28 cellular contexts compared by ENCODE assay signal in genomic region chr15:70437089-70437488, GRCh38.
A peak's percentile ranks its signal among the peaks of the same experiment; 100 is the strongest.
DNase-seq lines count a peak whose midpoint lies in the region; ATAC-seq, FAIRE-seq and TF ChIP-seq lines count a peak whose summit lies in the region.
"Had no signal": no experiment of that assay in that cellular context is flagged by ENCODE, and none has a peak within 500 bp of the region (broad histone marks: within the 10 kb centered on the region; RNA-seq: fewer than 3 reads in every experiment).

No MANE protein-coding gene starts in this region.

- peak; percentile 88 for ATAC-seq in HepG2
- ATAC-seq in GM19455 (IDR thresholded peaks at IDR 0.05; ENCODE audit: unreplicated experiment): no peak
- no peak for ATAC-seq in natural killer cell
- ATAC-seq: HCT116, PC-3, T-cell had no signal

- H3K79me2 ChIP-seq in HepG2 (ENCODE audit: insufficient read depth, low read length): no peaks in the 10 kb centered on the region

- H3K27me3 Mint-ChIP-seq in activated T-cell treated with anti-CD3 and anti-CD28 coated beads, Interleukin-2, amount 50 U/mL, for 24 hours: peaks cover 9% of the 10 kb centered on the region
- peaks cover 24 to 52% of the 10 kb centered on the region in 2 donors for H3K27me3 Mint-ChIP-seq in natural killer cell (ENCODE audit: low read depth in 2 of 2)

- H3K9me3 Mint-ChIP-seq in activated T-cell treated with anti-CD3 and anti-CD28 coated beads, Interleukin-2, amount 50 U/mL, for 24 hours: no peaks in the 10 kb centered on the region
- H3K9me3 Mint-ChIP-seq in natural killer cell: no peaks in the 10 kb centered on the region
- H3K9me3 Mint-ChIP-seq: CD4-positive, alpha-beta T cell; IgD-negative memory B cell; T-cell had no signal

- TF ChIP-seq CTCF in HepG2 (CRISPR knock-in tag; IDR thresholded peaks at IDR 0.05) (no peak), natural killer cell (IDR thresholded peaks at IDR 0.05) (no peak)

- H2AFZ ChIP-seq in HepG2 (ENCODE audit: low read length): no peak overlapping the region

- H3K27me3 ChIP-seq in HepG2 (ENCODE audit: control insufficient read depth in 1 of 2, insufficient read depth in 2 of 2, low read length in 2 of 2): peaks cover 0 to 6% of the 10 kb centered on the region in 2 experiments; a peak in 2 of 5 replicates
- H3K27me3 ChIP-seq: BLaER1 had no signal

- TF ChIP-seq EP300 in HepG2 (IDR thresholded peaks at IDR 0.05; ENCODE audit: low read depth in 2 of 2, low read length in 2 of 2) (no peak), HepG2 (CRISPR knock-in tag; IDR thresholded peaks at IDR 0.05; ENCODE audit: borderline replicate concordance) (no peak)

- no peak overlapping the region for H3K27ac Mint-ChIP-seq in activated T-cell treated with anti-CD3 and anti-CD28 coated beads, Interleukin-2, amount 50 U/mL, for 24 hours
- H3K27ac Mint-ChIP-seq in natural killer cell: no peak overlapping the region
- H3K27ac Mint-ChIP-seq: CD4-positive, alpha-beta T cell; T-cell had no signal

- peaks cover 25% of the 10 kb centered on the region for H3K4me1 Mint-ChIP-seq in activated T-cell treated with anti-CD3 and anti-CD28 coated beads, Interleukin-2, amount 50 U/mL, for 24 hours (ENCODE audit: low read depth)
- peaks cover 0 to 10% of the 10 kb centered on the region in 2 donors for H3K4me1 Mint-ChIP-seq in natural killer cell

- 0% methylated on average over 5 of the region's 6 CpGs for WGBS in HepG2 (ENCODE audit: low lambda C conversion rate)

- no peaks in the 10 kb centered on the region for H3K9me3 ChIP-seq in HepG2 (ENCODE audit: low read length)
- H3K9me3 ChIP-seq: BLaER1, Caco-2, MG63, SK-N-SH had no signal

- peak; percentile 5 for DNase-seq in activated T-cell treated with anti-CD3 and anti-CD28 coated beads, Interleukin-2, amount 50 U/mL, for 24 hours
- no peak for DNase-seq in activated T-cell treated with anti-CD3 and anti-CD28 coated beads, Interleukin-2, amount 50 U/mL, for 1 hour
- peak; percentile 41 for DNase-seq in SW480 (ENCODE audit: low spot score)
- DNase-seq in HepG2 (ENCODE audit: low spot score): peak; percentile 58
- no peak for DNase-seq in head of caudate nucleus
- DNase-seq in NCI-H1105 (lab: John Stamatoyannopoulos, UW): no peak
- DNase-seq in natural killer cell: no peak
- DNase-seq: ACHN; CD4-positive, alpha-beta T cell; DND-41; GOT3; NCI-H1048; NCI-H1436 treated with DMSO at 0.1 percent for 48 hours; NCI-H2029 treated with DMSO at 0.1 percent for 48 hours; NCI-H2171; NCI-H345; RPMI8226; SIG-M5; SK-N-SH; T-cell had no signal

- TF ChIP-seq RAD21 in HepG2 (CRISPR knock-in tag; IDR thresholded peaks at IDR 0.05): no peak

- peak; percentile 44 for FAIRE-seq in HepG2 (lab: Jason Lieb, UNC)

- H3K4me2 ChIP-seq in HepG2 (ENCODE audit: low read depth, low read length): peak overlapping the region; percentile 57
- H3K4me2 ChIP-seq: BLaER1, SK-N-SH had no signal

- peak overlapping the region in 1 of 3 experiments; percentile 7; a peak in 1 of 6 replicates for H3K4me3 ChIP-seq in HepG2 (replicated peaks in 1 of 3; ENCODE audit: insufficient read depth in 1 of 3, low read depth in 2 of 3, low read length in 3 of 3)
- H3K4me3 ChIP-seq: BLaER1, MG63 had no signal

- no peaks in the 10 kb centered on the region for H4K20me1 ChIP-seq in HepG2 (ENCODE audit: insufficient read depth, low read length)
- H4K20me1 ChIP-seq: BLaER1 had no signal

- H3K36me3 ChIP-seq in HepG2 (replicated peaks in 1 of 2; ENCODE audit: control insufficient read depth in 1 of 2, insufficient read depth in 2 of 2, low read length in 2 of 2): no peaks in the 10 kb centered on the region
- H3K36me3 ChIP-seq: BLaER1, MG63 had no signal

- BruUV-seq in HepG2 (replicated peaks; lab: Mats Ljungman, UMichigan): no TSS peak

- TF ChIP-seq POLR2A in HepG2 (IDR thresholded peaks at IDR 0.05; ENCODE audit: insufficient read depth in 1 of 2, low read depth in 2 of 2, low read length in 2 of 2): no peak

- CTCF ChIA-PET in HepG2 (lab: Yijun Ruan, JAX; ENCODE audit: low intra/inter-chr PET ratio, low total read pairs): no interaction called here

- intact Hi-C loops in HepG2 (cut with micrococcal nuclease; ENCODE audit: unreplicated experiment) (no loop called here), head of caudate nucleus (cut with DNase I) (no loop called here), natural killer cell (cut with micrococcal nuclease) (no loop called here)

- no peaks in the 10 kb centered on the region for H3K36me3 Mint-ChIP-seq in activated T-cell treated with anti-CD3 and anti-CD28 coated beads, Interleukin-2, amount 50 U/mL, for 24 hours (ENCODE audit: low read depth)
- no peaks in the 10 kb centered on the region for H3K36me3 Mint-ChIP-seq in natural killer cell
- H3K36me3 Mint-ChIP-seq: T-cell had no signal

- H3K9ac ChIP-seq in HepG2 (ENCODE audit: insufficient read depth, low read depth, low read length): no peak overlapping the region
- H3K9ac ChIP-seq: BLaER1, SK-N-SH had no signal

- POLR2A ChIA-PET in HepG2 (lab: Yijun Ruan, JAX): no interaction called here

- no peak overlapping the region for H3K4me3 Mint-ChIP-seq in activated T-cell treated with anti-CD3 and anti-CD28 coated beads, Interleukin-2, amount 50 U/mL, for 24 hours
- H3K4me3 Mint-ChIP-seq in natural killer cell: no peak overlapping the region
- H3K4me3 Mint-ChIP-seq: CD4-positive, alpha-beta T cell; T-cell had no signal

- H3K27ac ChIP-seq in HepG2 (ENCODE audit: extremely low read length, insufficient read depth, low read length): no peak overlapping the region
- H3K27ac ChIP-seq: 22Rv1, BLaER1 had no signal

- in situ Hi-C loops in HepG2 (cut with HindIII; ENCODE audit: extremely low pct_ligation_motif_present, low pct_unique_long_range_greater_than_20kb): no loop called here

- H3K4me1 ChIP-seq in HepG2 (ENCODE audit: insufficient read depth, low read length): peaks cover 36% of the 10 kb centered on the region

TF ChIP-seq in HepG2, 621 proteins besides CTCF, POLR2A, EP300 and RAD21 (continues in another document):
- TF ChIP-seq RBM39 (IDR thresholded peaks at IDR 0.05; ENCODE audit: low read depth, low read length, poor library complexity, severe bottlenecking) (no peak), SKIL (CRISPR knock-in tag; IDR thresholded peaks at IDR 0.05; ENCODE audit: borderline replicate concordance) (no peak), BATF2 (CRISPR knock-in tag; IDR thresholded peaks at IDR 0.05) (no peak), GABPA (IDR thresholded peaks at IDR 0.05; ENCODE audit: low read depth, low read length) (peak; percentile 49; the same call in 1 of the 2 replicates), GABPA (CRISPR knock-in tag; IDR thresholded peaks at IDR 0.05; ENCODE audit: low read depth) (peak; percentile 86), PITX1 (CRISPR knock-in tag; IDR thresholded peaks at IDR 0.05) (peak; percentile 57), HOXA3 (CRISPR knock-in tag; IDR thresholded peaks at IDR 0.05) (peak; percentile 32; the same call in 1 of the 2 replicates), ZNF263 (CRISPR knock-in tag; IDR thresholded peaks at IDR 0.05) (peak; percentile 36; the same call in 1 of the 2 replicates), FOXA1 (IDR thresholded peaks at IDR 0.05) (no peak), FOXA1 (CRISPR knock-in tag; IDR thresholded peaks at IDR 0.05) (peak; percentile 36; the same call in 1 of the 2 replicates), ELF3 (CRISPR knock-in tag; IDR thresholded peaks at IDR 0.05) (peak; percentile 49), CREB1 (IDR thresholded peaks at IDR 0.05) (no peak), CREB1 (CRISPR knock-in tag; IDR thresholded peaks at IDR 0.05) (no peak), ZNF557 (CRISPR knock-in tag; IDR thresholded peaks at IDR 0.05) (0 out of 2 replicates have a peak, but pooled peaks have one; percentile 37), ZNF629 (CRISPR knock-in tag; conservative IDR thresholded peaks at IDR 0.05) (0 out of 2 replicates have a peak, but pooled peaks have one; percentile 21), ZSCAN9 (CRISPR knock-in tag; IDR thresholded peaks at IDR 0.05; ENCODE audit: borderline replicate concordance) (0 out of 2 replicates have a peak, but pooled peaks have one; percentile 32), HNF1B (CRISPR knock-in tag; IDR thresholded peaks at IDR 0.05) (0 out of 2 replicates have a peak, but pooled peaks have one; percentile 27), RFXAP (CRISPR knock-in tag; IDR thresholded peaks at IDR 0.05; ENCODE audit: borderline replicate concordance) (no peak), SATB2 (CRISPR knock-in tag; IDR thresholded peaks at IDR 0.05) (no peak)

Comparison
In these comparisons a context has a peak if more than half of its experiments do, and no peak if none do; other contexts are left out.
1. DNase-seq: peak in activated T-cell treated with anti-CD3 and anti-CD28 coated beads, Interleukin-2, amount 50 U/mL, for 24 hours (single experiment), SW480 (single experiment) and HepG2 (single experiment); none in activated T-cell treated with anti-CD3 and anti-CD28 coated beads, Interleukin-2, amount 50 U/mL, for 1 hour (single experiment), head of caudate nucleus (0 of 42), NCI-H1105 (single experiment) and natural killer cell (single experiment).